14 cellular contexts compared by ENCODE assay signal in the genomic region with DNA sequence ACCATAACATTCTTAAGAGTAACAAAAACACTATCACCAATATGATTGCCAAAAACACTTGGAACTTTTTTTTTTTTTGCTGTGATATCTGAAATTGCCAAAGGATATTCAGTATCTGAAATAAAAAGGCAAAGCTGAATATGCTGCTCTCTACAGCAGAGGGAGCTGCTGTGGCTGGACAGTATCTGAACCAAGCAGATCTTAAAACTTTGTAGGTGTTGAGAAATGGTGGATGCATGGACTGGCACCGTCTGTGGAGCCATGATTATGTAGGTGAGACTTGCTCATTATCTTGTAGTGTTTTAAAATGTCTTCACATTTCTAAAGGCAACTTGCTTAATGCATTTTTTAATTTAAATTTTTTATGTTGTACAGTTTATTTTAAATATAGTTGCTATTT. TPM values are rescaled to one million over a fixed set of nuclear protein-coding genes. Genes with fewer than 3 reads are reported as not detected.
DNase-seq lines count a peak whose midpoint lies in the region; ATAC-seq and TF ChIP-seq lines count a peak whose summit lies in the region.
"Had no signal": no experiment of that assay in that cellular context is flagged by ENCODE, and none has a peak within 500 bp of the region (broad histone marks: within the 10 kb centered on the region; RNA-seq: fewer than 3 reads in every experiment).

No MANE protein-coding gene starts in this region.

- H3K36me3 ChIP-seq in brain microvascular endothelial cell (replicated peaks): peaks cover 19% of the 10 kb centered on the region
- peaks cover 16% of the 10 kb centered on the region for H3K36me3 ChIP-seq in neural cell (ENCODE audit: insufficient read depth, low read length)
- H3K36me3 ChIP-seq in lower lobe of right lung: peaks cover 99% of the 10 kb centered on the region

- H3K27ac ChIP-seq in brain microvascular endothelial cell (no peak overlapping the region), neural cell (ENCODE audit: low read length) (no peak overlapping the region), lower lobe of right lung (no peak overlapping the region)

- H3K27me3 ChIP-seq in brain microvascular endothelial cell (replicated peaks) (no peaks in the 10 kb centered on the region), neural cell (ENCODE audit: insufficient read depth, low read depth, low read length) (no peaks in the 10 kb centered on the region), lower lobe of right lung (ENCODE audit: low read depth) (no peaks in the 10 kb centered on the region)

- TF ChIP-seq CTCF in brain microvascular endothelial cell (IDR thresholded peaks at IDR 0.05; ENCODE audit: low read depth, low read length, missing control alignments) (peak; percentile 62), neural cell (IDR thresholded peaks at IDR 0.05; ENCODE audit: poor library complexity, severe bottlenecking) (peak; percentile 18), lower lobe of right lung (IDR thresholded peaks at IDR 0.05) (no peak)

- no peak overlapping the region for H3K4me2 ChIP-seq in neural cell (ENCODE audit: low read length)

- no peaks in the 10 kb centered on the region for H3K4me1 ChIP-seq in lower lobe of right lung

- H3F3A ChIP-seq in neural cell (ENCODE audit: insufficient read depth, low read length, poor library complexity, severe bottlenecking): no peaks in the 10 kb centered on the region

- in situ Hi-C loops in brain microvascular endothelial cell (cut with HindIII; ENCODE audit: low pct_ligation_motif_present, low sequenced_read_pairs): no loop called here

- no peak for TF ChIP-seq RAD21 in neural cell (conservative IDR thresholded peaks at IDR 0.05)

- H3K9me3 ChIP-seq in neural cell (ENCODE audit: low read length): no peaks in the 10 kb centered on the region
- no peaks in the 10 kb centered on the region for H3K9me3 ChIP-seq in lower lobe of right lung
- H3K9me3 ChIP-seq: mucosa of descending colon had no signal

- H4K20me1 ChIP-seq in neural cell (ENCODE audit: insufficient read depth): no peaks in the 10 kb centered on the region

- H3K9me2 ChIP-seq in neural cell (ENCODE audit: insufficient read depth, low read length): no peaks in the 10 kb centered on the region

- intact Hi-C loops in cardiac septum (cut with DNase I): no loop called here
- intact Hi-C loops in lower lobe of right lung (cut with DNase I): no loop called here

- H3K9ac ChIP-seq in neural cell (ENCODE audit: low read length): no peak overlapping the region

- no peaks in the 10 kb centered on the region for H3K79me2 ChIP-seq in neural cell (replicated peaks; ENCODE audit: insufficient read depth, low read length)

- no peak overlapping the region for H3K4me3 ChIP-seq in brain microvascular endothelial cell (ENCODE audit: low read depth, low read length)
- H3K4me3 ChIP-seq in neural cell (ENCODE audit: low read length): no peak overlapping the region
- no peak overlapping the region for H3K4me3 ChIP-seq in lower lobe of right lung
- H3K4me3 ChIP-seq: mucosa of descending colon had no signal

- DNase-seq in NCI-H82 (lab: John Stamatoyannopoulos, UW): peak; percentile 51
- DNase-seq in NCI-H82 treated with DMSO at 0.1 percent for 48 hours (lab: John Stamatoyannopoulos, UW; ENCODE audit: unreplicated experiment): no peak
- peak; percentile 9 for DNase-seq in LHCN-M2 (ENCODE audit: low read depth)
- DNase-seq in brain microvascular endothelial cell: peak; percentile 20
- no peak for DNase-seq in cardiac septum (ENCODE audit: low spot score)
- DNase-seq in lower lobe of right lung: no peak
- DNase-seq: activated CD4-positive, alpha-beta T cell treated with anti-CD3 and anti-CD28 coated beads for 48 hours; mucosa of descending colon; NCI-H187; SIG-M5; stimulated activated CD4-positive, alpha-beta T cell treated with anti-CD3 and anti-CD28 coated beads, Interleukin-12 subunit alpha, Interleukin-12 subunit beta, amount 100 ng/mL, for 4 hours; stimulated activated naive CD4-positive, alpha-beta T cell had no signal

- ATAC-seq in GM19023 (IDR thresholded peaks at IDR 0.05; ENCODE audit: unreplicated experiment): no peak
- no peak for ATAC-seq in lower lobe of right lung
- ATAC-seq: mucosa of descending colon had no signal

- no peak overlapping the region for H2AFZ ChIP-seq in neural cell (ENCODE audit: low read depth, low read length)

- TF ChIP-seq EP300 in neural cell (conservative IDR thresholded peaks at IDR 0.05; ENCODE audit: poor library complexity, severe bottlenecking): no peak

TF ChIP-seq in neural cell, 6 proteins besides CTCF, POLR2A, EP300 and RAD21:
- TF ChIP-seq POLR2AphosphoS5 (IDR thresholded peaks at IDR 0.05): no peak
- TF ChIP-seq SMC3 (conservative IDR thresholded peaks at IDR 0.05; ENCODE audit: poor library complexity): no peak
- no peak for TF ChIP-seq MXI1 (conservative IDR thresholded peaks at IDR 0.05; ENCODE audit: poor library complexity, severe bottlenecking)
- TF ChIP-seq TAF1 (IDR thresholded peaks at IDR 0.05; ENCODE audit: low read depth): no peak
- TF ChIP-seq, protein P1, sequence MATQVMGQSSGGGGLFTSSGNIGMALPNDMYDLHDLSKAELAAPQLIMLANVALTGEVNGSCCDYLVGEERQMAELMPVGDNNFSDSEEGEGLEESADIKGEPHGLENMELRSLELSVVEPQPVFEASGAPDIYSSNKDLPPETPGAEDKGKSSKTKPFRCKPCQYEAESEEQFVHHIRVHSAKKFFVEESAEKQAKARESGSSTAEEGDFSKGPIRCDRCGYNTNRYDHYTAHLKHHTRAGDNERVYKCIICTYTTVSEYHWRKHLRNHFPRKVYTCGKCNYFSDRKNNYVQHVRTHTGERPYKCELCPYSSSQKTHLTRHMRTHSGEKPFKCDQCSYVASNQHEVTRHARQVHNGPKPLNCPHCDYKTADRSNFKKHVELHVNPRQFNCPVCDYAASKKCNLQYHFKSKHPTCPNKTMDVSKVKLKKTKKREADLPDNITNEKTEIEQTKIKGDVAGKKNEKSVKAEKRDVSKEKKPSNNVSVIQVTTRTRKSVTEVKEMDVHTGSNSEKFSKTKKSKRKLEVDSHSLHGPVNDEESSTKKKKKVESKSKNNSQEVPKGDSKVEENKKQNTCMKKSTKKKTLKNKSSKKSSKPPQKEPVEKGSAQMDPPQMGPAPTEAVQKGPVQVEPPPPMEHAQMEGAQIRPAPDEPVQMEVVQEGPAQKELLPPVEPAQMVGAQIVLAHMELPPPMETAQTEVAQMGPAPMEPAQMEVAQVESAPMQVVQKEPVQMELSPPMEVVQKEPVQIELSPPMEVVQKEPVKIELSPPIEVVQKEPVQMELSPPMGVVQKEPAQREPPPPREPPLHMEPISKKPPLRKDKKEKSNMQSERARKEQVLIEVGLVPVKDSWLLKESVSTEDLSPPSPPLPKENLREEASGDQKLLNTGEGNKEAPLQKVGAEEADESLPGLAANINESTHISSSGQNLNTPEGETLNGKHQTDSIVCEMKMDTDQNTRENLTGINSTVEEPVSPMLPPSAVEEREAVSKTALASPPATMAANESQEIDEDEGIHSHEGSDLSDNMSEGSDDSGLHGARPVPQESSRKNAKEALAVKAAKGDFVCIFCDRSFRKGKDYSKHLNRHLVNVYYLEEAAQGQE (IDR thresholded peaks at IDR 0.05; ENCODE audit: borderline replicate concordance): no peak
- no peak for TF ChIP-seq EZH2 (IDR thresholded peaks at IDR 0.05; ENCODE audit: borderline replicate concordance, insufficient read depth, low read length, poor library complexity, severe bottlenecking)

RNA-seq across cellular contexts. Expression of gene PDCD2, which starts 9.2 kb away (rescaled TPM):
- total RNA-seq in LHCN-M2 (2014; rRNA removed): 123 and 152 TPM in 2 replicates
- 63.1 TPM for polyA plus RNA-seq in LHCN-M2 (2012)
- 132 and 139 TPM in 2 replicates for polyA plus RNA-seq in neural cell
- polyA minus RNA-seq in neural cell: 70.4 and 79.0 TPM in 2 replicates
- total RNA-seq in cardiac septum: 36.8 TPM
- total RNA-seq in lower lobe of right lung: 48.9 TPM

RNA-seq across cellular contexts. Expression of gene TBP, which starts 21.1 kb away (rescaled TPM):
- total RNA-seq in LHCN-M2 (2014; rRNA removed) (19.2 and 21.4 TPM in 2 replicates), cardiac septum (7.6 TPM), lower lobe of right lung (12.7 TPM)
- polyA plus RNA-seq in LHCN-M2 (2012): 7.5 TPM
- 27.3 and 30.2 TPM in 2 replicates for polyA plus RNA-seq in neural cell
- 17.0 and 23.3 TPM in 2 replicates for polyA minus RNA-seq in neural cell

RNA-seq across cellular contexts. Expression of gene PSMB1, which starts 22.1 kb away (rescaled TPM):
- 280 and 297 TPM in 2 replicates for total RNA-seq in LHCN-M2 (2014; rRNA removed)
- polyA plus RNA-seq in LHCN-M2 (2012): 300 TPM
- 365 and 381 TPM in 2 replicates for polyA plus RNA-seq in neural cell
- 176 and 192 TPM in 2 replicates for polyA minus RNA-seq in neural cell
- total RNA-seq in cardiac septum: 150 TPM
- 117 TPM for total RNA-seq in lower lobe of right lung

Comparison
In these comparisons a context has a peak if more than half of its experiments do, and no peak if none do; other contexts are left out.
1. DNase-seq: peak in NCI-H82 (single experiment), LHCN-M2 (single experiment) and brain microvascular endothelial cell (single experiment); none in NCI-H82 treated with DMSO at 0.1 percent for 48 hours (single experiment), cardiac septum (single experiment) and lower lobe of right lung (single experiment).